In genomic region chr4:151099976-151100417, GRCh38 we compare ENCODE assay signal across 8 cellular contexts. TPM values are rescaled to one million over a fixed set of nuclear protein-coding genes. Genes with fewer than 3 reads are reported as not detected.
DNase-seq lines count a peak whose midpoint lies in the region; ATAC-seq and TF ChIP-seq lines count a peak whose summit lies in the region.

No MANE protein-coding gene starts in this region.

- no peaks in the 10 kb centered on the region for H3K27me3 ChIP-seq in suprapubic skin

- H3K9me3 ChIP-seq in suprapubic skin, result no peaks in the 10 kb centered on the region

- H3K4me3 ChIP-seq in LNCaP clone FGC (ENCODE audit: low read depth, low read length), result peak overlapping the region; percentile 94
- H3K4me3 ChIP-seq in cardiac fibroblast (replicated peaks in 1 of 2; ENCODE audit: low read depth in 2 of 2, low read length in 2 of 2), result peak overlapping the region; percentile 82 to 87
- H3K4me3 ChIP-seq in suprapubic skin, result peak overlapping the region; percentile 63

- TF ChIP-seq EP300 in suprapubic skin (IDR thresholded peaks at IDR 0.05), result no peak

- peaks cover 32% of the 10 kb centered on the region for H3K36me3 ChIP-seq in suprapubic skin

- 2% methylated on average over 13 of the region's 13 CpGs for WGBS in suprapubic skin

- ATAC-seq in left colon (peak; percentile 40), HG03520 (IDR thresholded peaks at IDR 0.05; ENCODE audit: unreplicated experiment) (no peak)

- no peak for TF ChIP-seq POLR2A in suprapubic skin (IDR thresholded peaks at IDR 0.05)

- DNase-seq in NCI-H345 (lab: John Stamatoyannopoulos, UW), result peak; percentile 23
- no peak for DNase-seq in NCI-H345 treated with DMSO at 0.1 percent for 48 hours (lab: John Stamatoyannopoulos, UW; ENCODE audit: unreplicated experiment)
- no peak for DNase-seq in LNCaP clone FGC (ENCODE audit: low read depth)
- DNase-seq in cardiac fibroblast (ENCODE audit: low read depth in 2 of 2), result peak; percentile 47 to 49
- no peak for DNase-seq in left colon
- DNase-seq in suprapubic skin (ENCODE audit: low spot score in 2 of 2), result no peak
- no peak for DNase-seq in iPS-NIHi7 (ENCODE audit: extremely low spot score)

- intact Hi-C loops in left colon (cut with DNase I, micrococcal nuclease), result no loop called here

- TF ChIP-seq CTCF in LNCaP clone FGC (IDR thresholded peaks at IDR 0.05; ENCODE audit: control insufficient read depth, extremely low read depth, insufficient read depth) (no peak), cardiac fibroblast (IDR thresholded peaks at IDR 0.05; ENCODE audit: low read depth, low read length) (no peak), suprapubic skin (IDR thresholded peaks at IDR 0.05) (no peak)

- H3K4me1 ChIP-seq in suprapubic skin, result peaks cover 28% of the 10 kb centered on the region

- H3K27ac ChIP-seq in suprapubic skin, result peak overlapping the region; percentile 90

RNA-seq across cellular contexts. Expression of gene RPS3A, which starts 0.6 kb away (rescaled TPM):
- total RNA-seq in left colon (1,000 to 10,000 TPM; 1,187 to 1,396 TPM), suprapubic skin (1,000 to 10,000 TPM; 1,929 to 3,582 (median 3,090) TPM)

Comparison
In these comparisons a context has a peak if more than half of its experiments do, and no peak if none do; other contexts are left out.
1. DNase-seq: peak in NCI-H345 (single experiment) and cardiac fibroblast (2 of 2); none in NCI-H345 treated with DMSO at 0.1 percent for 48 hours (single experiment), LNCaP clone FGC (single experiment), left colon (0 of 2), suprapubic skin (0 of 2) and iPS-NIHi7 (single experiment).
2. Peak in every context shown above with its lines, with median percentiles within 50 percentile points of each other: H3K4me3 ChIP-seq.